Comparison of ENCODE assay signal across 16 cellular contexts in the genomic region with DNA sequence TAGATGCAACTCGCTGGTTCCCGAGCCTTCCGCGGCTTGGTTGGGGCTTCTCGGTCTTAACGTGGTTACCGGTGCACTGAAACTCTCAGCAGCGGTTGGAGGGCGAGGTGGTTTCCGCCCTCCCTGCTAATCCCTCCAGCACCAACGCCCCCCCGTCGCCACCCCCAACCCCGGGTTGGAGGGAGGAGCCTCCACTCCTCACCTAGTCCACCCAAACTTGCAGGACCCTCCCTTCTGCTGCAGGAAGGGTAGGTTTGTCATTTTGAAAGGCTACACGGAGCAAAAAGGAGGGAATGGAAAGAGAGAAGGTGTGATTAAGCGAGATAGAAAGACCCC.
DNase-seq lines count a peak whose midpoint lies in the region; TF ChIP-seq lines count a peak whose summit lies in the region.
"Had no signal": no experiment of that assay in that cellular context is flagged by ENCODE, and none has a peak within 500 bp of the region (broad histone marks: within the 10 kb centered on the region; RNA-seq: fewer than 3 reads in every experiment).

No MANE protein-coding gene starts in this region.

- no peak overlapping the region for H4K8ac ChIP-seq in H9 (replicated peaks; ENCODE audit: insufficient read length, low read depth, low read length)

- TF ChIP-seq EP300 in suprapubic skin (IDR thresholded peaks at IDR 0.05), result no peak

- peak overlapping the region; percentile 49 for H3K4me3 ChIP-seq in A673 (ENCODE audit: low read depth, low read length, poor library complexity, severe bottlenecking)
- no peak overlapping the region for H3K4me3 ChIP-seq in suprapubic skin
- H3K4me3 ChIP-seq: ovary had no signal

- H3K27me3 ChIP-seq in A673 (replicated peaks; ENCODE audit: insufficient read depth, low read depth, low read length, poor library complexity) (peaks cover 55% of the 10 kb centered on the region), H9 (ENCODE audit: insufficient read depth, low read length) (peaks cover 27% of the 10 kb centered on the region), suprapubic skin (peaks cover 58% of the 10 kb centered on the region)
- H3K27me3 ChIP-seq: ovary had no signal

- H3K79me1 ChIP-seq in H9 (ENCODE audit: insufficient read depth, low read depth, low read length, poor library complexity, severe bottlenecking), result no peaks in the 10 kb centered on the region

- no peak overlapping the region for H3K23ac ChIP-seq in H9 (ENCODE audit: insufficient read length, low read depth, low read length)

- peaks cover 18% of the 10 kb centered on the region for H3K23me2 ChIP-seq in H9 (ENCODE audit: insufficient read length, low read depth, low read length, poor library complexity, severe bottlenecking)

- H2BK120ac ChIP-seq in H9 (ENCODE audit: low read depth, low read length, poor library complexity, severe bottlenecking), result no peak overlapping the region

- H2AK5ac ChIP-seq in H9 (ENCODE audit: insufficient read length, low read length), result no peak overlapping the region

- peak; percentile 34 for DNase-seq in A673 (ENCODE audit: low spot score)
- peak; percentile 42 for DNase-seq in H9
- peak; percentile 96 for DNase-seq in NCI-H345 (lab: John Stamatoyannopoulos, UW)
- peak in 29 of 42 donors; percentile 5 to 66 (median 37) for DNase-seq in head of caudate nucleus
- DNase-seq in suprapubic skin (ENCODE audit: low spot score in 2 of 2), result no peak
- DNase-seq in ureter (ENCODE audit: low spot score), result no peak
- DNase-seq in HuH-7 (ENCODE audit: low spot score), result no peak
- DNase-seq in stimulated activated CD4-positive, alpha-beta T cell treated with anti-CD3 and anti-CD28 coated beads, Interleukin-2, amount 100 ng/mL, for 48 hours, result no peak
- DNase-seq: activated T-cell treated with anti-CD3 and anti-CD28 coated beads, Interleukin-2, amount 50 U/mL, for 72 hours; effector CD8-positive, alpha-beta T cell; KBM-7; lower lobe of right lung; NCI-H510A treated with DMSO at 0.1 percent for 48 hours; ovary; stimulated activated CD8-positive, alpha-beta memory T cell treated with anti-CD3 and anti-CD28 coated beads, Interleukin-4, amount 100 ng/mL, for 48 hours had no signal

- H3K18ac ChIP-seq in H9 (ENCODE audit: insufficient read length, low read depth, low read length), result no peak overlapping the region

- H3K27ac ChIP-seq in A673 (ENCODE audit: low read depth, low read length, poor library complexity, severe bottlenecking) (no peak overlapping the region), H9 (ENCODE audit: insufficient read length, low read depth, low read length) (no peak overlapping the region), suprapubic skin (no peak overlapping the region)
- H3K27ac ChIP-seq: ascending aorta, lower lobe of right lung, ovary had no signal

- H2BK20ac ChIP-seq in H9 (ENCODE audit: low read depth, low read length, poor library complexity, severe bottlenecking), result no peak overlapping the region

- no peak for TF ChIP-seq CTCF in A673 (conservative IDR thresholded peaks at IDR 0.05; ENCODE audit: low read depth, low read length)
- no peak for TF ChIP-seq CTCF in H9 (conservative IDR thresholded peaks at IDR 0.05)
- no peak for TF ChIP-seq CTCF in suprapubic skin (IDR thresholded peaks at IDR 0.05)

- H3K14ac ChIP-seq in H9 (ENCODE audit: insufficient read depth, low read length), result no peak overlapping the region

- H3K4me1 ChIP-seq in A673 (ENCODE audit: insufficient read depth, low read length, poor library complexity, severe bottlenecking) (peaks cover 13% of the 10 kb centered on the region), H9 (ENCODE audit: insufficient read depth, low read length) (no peaks in the 10 kb centered on the region), suprapubic skin (peaks cover 19% of the 10 kb centered on the region)

- no TSS peak for BruUV-seq in A673 (replicated peaks; lab: Mats Ljungman, UMichigan)

- H4K20me1 ChIP-seq in H9 (ENCODE audit: control insufficient read depth, insufficient read depth, insufficient read length), result no peaks in the 10 kb centered on the region

- H3K9ac ChIP-seq in H9 (ENCODE audit: extremely low read depth, insufficient read length, low read length), result no peak overlapping the region

- no peaks in the 10 kb centered on the region for H3K36me3 Mint-ChIP-seq in H9 (ENCODE audit: insufficient read depth in 1 of 3, low read depth in 3 of 3)

- H3K9me3 ChIP-seq in A673 (ENCODE audit: low read depth, low read length, poor library complexity, severe bottlenecking), result no peaks in the 10 kb centered on the region
- no peaks in the 10 kb centered on the region for H3K9me3 ChIP-seq in H9 (ENCODE audit: control insufficient read depth, low read depth, low read length)
- H3K9me3 ChIP-seq in suprapubic skin, result no peaks in the 10 kb centered on the region
- H3K9me3 ChIP-seq: ascending aorta, lower lobe of right lung, ovary had no signal

- H3K4me2 ChIP-seq in H9 (ENCODE audit: insufficient read depth, insufficient read length, low read length), result peak overlapping the region; percentile 81

- POLR2A ChIA-PET in A673 (lab: Charles Lee; ENCODE audit: low non-redundant PET), result no interaction called here

- CTCF ChIA-PET in A673 (lab: Charles Lee), result interaction anchor here (0.6 to 0.7 kb wide), 2 partner anchors 35 to 247 kb away, joined by 3 to 4 read pairs; no protein-coding TSS in a partner anchor

- H3K4ac ChIP-seq in H9 (ENCODE audit: low read depth, low read length), result no peak overlapping the region

- H3K56ac ChIP-seq in H9 (ENCODE audit: insufficient read length, low read depth, low read length), result no peak overlapping the region

- H3K36me3 ChIP-seq in A673 (ENCODE audit: insufficient read depth, low read length, poor library complexity, severe bottlenecking) (no peaks in the 10 kb centered on the region), suprapubic skin (no peaks in the 10 kb centered on the region)
- H3K36me3 ChIP-seq: ascending aorta, lower lobe of right lung, ovary had no signal

- intact Hi-C loops in A673 (cut with micrococcal nuclease; ENCODE audit: unreplicated experiment) (loop anchor here (5.0 to 10.0 kb wide), 3 partner anchors 130 to 775 kb away; no protein-coding TSS in a partner anchor), head of caudate nucleus (cut with DNase I) (no loop called here)

- no peak overlapping the region for H3T11ph ChIP-seq in H9 (ENCODE audit: low read length)

- H3K4me1 Mint-ChIP-seq in H9, result peaks cover 27 to 35% of the 10 kb centered on the region in 2 experiments

- no peak for TF ChIP-seq POLR2A in suprapubic skin (IDR thresholded peaks at IDR 0.05)

- no peak overlapping the region for H2BK5ac ChIP-seq in H9 (ENCODE audit: insufficient read length, low read length)

- WGBS in H9 (ENCODE audit: extremely low coverage, insufficient read length, low lambda C conversion rate), result no CpG with 5 or more reads among the region's 16 CpGs
- WGBS in suprapubic skin, result 3% methylated on average over 16 of the region's 16 CpGs

- no peak overlapping the region for H2BK15ac ChIP-seq in H9 (ENCODE audit: low read depth, low read length)

- H3K27me3 Mint-ChIP-seq in H9 (ENCODE audit: low read depth), result peaks cover 80% of the 10 kb centered on the region

- H3K4me3 Mint-ChIP-seq in H9, result peak overlapping the region; percentile 54 to 76
- H3K4me3 Mint-ChIP-seq: activated T-cell treated with anti-CD3 and anti-CD28 coated beads, Interleukin-2, amount 50 U/mL, for 72 hours had no signal

- no peak overlapping the region for H4K91ac ChIP-seq in H9 (ENCODE audit: insufficient read length, low read depth, low read length)

- H2AFZ ChIP-seq in H9 (ENCODE audit: low read length), result no peak overlapping the region

- H4K5ac ChIP-seq in H9 (ENCODE audit: insufficient read length, low read depth, low read length), result no peak overlapping the region

- no peak overlapping the region for H3K27ac Mint-ChIP-seq in H9
- H3K27ac Mint-ChIP-seq: activated T-cell treated with anti-CD3 and anti-CD28 coated beads, Interleukin-2, amount 50 U/mL, for 72 hours had no signal

- no peak overlapping the region for H2BK12ac ChIP-seq in H9 (ENCODE audit: insufficient read length, low read depth, low read length)

- no peaks in the 10 kb centered on the region for H3K9me3 Mint-ChIP-seq in H9
- H3K9me3 Mint-ChIP-seq: activated T-cell treated with anti-CD3 and anti-CD28 coated beads, Interleukin-2, amount 50 U/mL, for 72 hours had no signal

- H3K79me2 ChIP-seq in H9 (ENCODE audit: insufficient read depth, low read length), result no peaks in the 10 kb centered on the region

Comparison
In these comparisons a context has a peak if more than half of its experiments do, and no peak if none do; other contexts are left out.
1. DNase-seq: peak in A673 (single experiment), H9 (single experiment), NCI-H345 (single experiment) and head of caudate nucleus (29 of 42); none in suprapubic skin (0 of 2), ureter (single experiment), HuH-7 (single experiment) and stimulated activated CD4-positive, alpha-beta T cell treated with anti-CD3 and anti-CD28 coated beads, Interleukin-2, amount 100 ng/mL, for 48 hours (0 of 2).